26 cellular contexts compared by ENCODE assay signal in the genomic region with DNA sequence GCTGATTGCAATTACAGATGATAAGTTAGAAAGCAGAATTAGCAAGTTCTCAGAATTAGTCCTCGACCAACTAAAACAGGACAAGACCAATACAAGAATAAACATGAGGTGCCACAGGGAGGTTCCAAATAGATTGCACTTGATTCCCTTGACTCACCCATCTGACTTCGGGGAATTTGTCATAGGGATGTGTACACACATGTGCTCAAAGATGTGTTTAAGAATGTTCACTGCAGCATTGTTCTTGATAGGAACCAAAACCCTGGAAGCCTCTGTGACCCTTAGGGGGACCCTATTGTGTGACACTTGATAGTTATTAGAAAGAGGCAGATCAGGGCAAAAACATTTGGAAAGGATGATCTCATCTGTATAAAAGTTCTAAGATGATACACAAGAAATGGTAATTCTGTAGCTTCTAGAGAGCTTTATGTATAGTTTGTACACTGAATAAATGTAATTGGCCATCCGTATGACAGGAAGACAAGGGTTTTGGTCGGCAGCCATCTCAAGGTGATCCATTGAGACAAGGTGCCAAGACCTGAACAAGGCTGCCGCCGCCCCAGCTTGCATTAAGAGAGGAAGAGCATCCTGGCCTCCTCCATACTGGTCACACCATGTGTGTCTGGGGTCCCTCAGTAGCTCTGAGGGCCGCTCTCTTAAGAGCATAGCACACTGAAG.
"Had no signal": no experiment of that assay in that cellular context is flagged by ENCODE, and none has a peak within 500 bp of the region (broad histone marks: within the 10 kb centered on the region; RNA-seq: fewer than 3 reads in every experiment).

No MANE protein-coding gene starts in this region.

- H3K4me1 Mint-ChIP-seq: activated CD4-positive, alpha-beta T cell treated with anti-CD3 and anti-CD28 coated beads, Interleukin-2, amount 10 ng/mL, durations not matched to agents 24 days and 14 days had no signal

- DNase-seq: activated B cell treated with CpG ODN at 0.5 μM for 24 hours; activated CD4-positive, alpha-beta T cell treated with anti-CD3 and anti-CD28 coated beads for 1 hour; activated CD4-positive, alpha-beta T cell treated with anti-CD3 and anti-CD28 coated beads, Interleukin-2, amount 10 ng/mL, durations not matched to agents 24 days and 14 days; activated CD4-positive, alpha-beta T cell treated with anti-CD3 and anti-CD28 coated beads, Interleukin-2, amount 50 U/mL, for 48 hours; activated CD8-positive, alpha-beta memory T cell treated with anti-CD3 and anti-CD28 coated beads, Interleukin-2, amount 10 ng/mL, durations not matched to agents 7 days and 5 days; activated effector memory CD4-positive, alpha-beta T cell treated with Interleukin-2 at 50 U/mL for 16 hours; activated naive CD4-positive, alpha-beta T cell treated with Interleukin-2 at 50 U/mL for 16 hours; activated T-cell treated with anti-CD3 and anti-CD28 coated beads, Interleukin-2, amount 50 U/mL, for 24 hours; amygdala; KG1; NCI-H1092; NCI-H1417; NCI-H1694; NCI-H2029; NCI-H2107; NCI-H2171 treated with DMSO at 0.1 percent for 48 hours; NCI-H226; NCI-H526; SIG-M5; T-cell; T-helper 2 cell; T1000 had no signal

- H3K27ac Mint-ChIP-seq: activated B cell treated with CpG ODN at 0.5 μM for 24 hours; activated CD4-positive, alpha-beta T cell treated with anti-CD3 and anti-CD28 coated beads, Interleukin-2, amount 10 ng/mL, durations not matched to agents 24 days and 14 days; activated CD8-positive, alpha-beta memory T cell treated with anti-CD3 and anti-CD28 coated beads, Interleukin-2, amount 10 ng/mL, durations not matched to agents 7 days and 5 days; activated naive CD8-positive, alpha-beta T cell; activated T-cell treated with anti-CD3 and anti-CD28 coated beads, Interleukin-2, amount 50 U/mL, for 24 hours; activated T-helper 1 cell treated with anti-CD3 and anti-CD28 coated beads, Interleukin-12 subunit alpha, Interleukin-12 subunit beta, Interleukin-2, Interleukin-4 antibody, amounts not matched to agents 30 ng/mL and 10 ng/mL and 1 ng/mL, durations not matched to agents 14 hours and 24 hours and 36 hours; brain; T-cell had no signal

- H3K4me3 Mint-ChIP-seq: activated B cell treated with CpG ODN at 0.5 μM for 24 hours; activated CD4-positive, alpha-beta T cell treated with anti-CD3 and anti-CD28 coated beads, Interleukin-2, amount 10 ng/mL, durations not matched to agents 24 days and 14 days; activated CD8-positive, alpha-beta memory T cell treated with anti-CD3 and anti-CD28 coated beads, Interleukin-2, amount 10 ng/mL, durations not matched to agents 7 days and 5 days; activated naive CD8-positive, alpha-beta T cell; activated T-cell treated with anti-CD3 and anti-CD28 coated beads, Interleukin-2, amount 50 U/mL, for 24 hours; activated T-helper 1 cell treated with anti-CD3 and anti-CD28 coated beads, Interleukin-12 subunit alpha, Interleukin-12 subunit beta, Interleukin-2, Interleukin-4 antibody, amounts not matched to agents 30 ng/mL and 10 ng/mL and 1 ng/mL, durations not matched to agents 14 hours and 24 hours and 36 hours; brain; T-cell had no signal

- ATAC-seq: activated CD8-positive, alpha-beta memory T cell treated with anti-CD3 and anti-CD28 coated beads, Interleukin-2, amount 10 ng/mL, durations not matched to agents 7 days and 5 days; T-cell had no signal

- H3K9me3 Mint-ChIP-seq: activated B cell treated with CpG ODN at 0.5 μM for 24 hours; activated CD4-positive, alpha-beta T cell treated with anti-CD3 and anti-CD28 coated beads, Interleukin-2, amount 10 ng/mL, durations not matched to agents 24 days and 14 days; activated T-cell treated with anti-CD3 and anti-CD28 coated beads, Interleukin-2, amount 50 U/mL, for 24 hours; activated T-helper 1 cell treated with anti-CD3 and anti-CD28 coated beads, Interleukin-12 subunit alpha, Interleukin-12 subunit beta, Interleukin-2, Interleukin-4 antibody, amounts not matched to agents 30 ng/mL and 10 ng/mL and 1 ng/mL, durations not matched to agents 14 hours and 24 hours and 36 hours; brain; T-cell had no signal

- H3K27me3 Mint-ChIP-seq: activated B cell treated with CpG ODN at 0.5 μM for 24 hours; activated CD8-positive, alpha-beta memory T cell treated with anti-CD3 and anti-CD28 coated beads, Interleukin-2, amount 10 ng/mL, durations not matched to agents 7 days and 5 days; activated naive CD8-positive, alpha-beta T cell; activated T-cell treated with anti-CD3 and anti-CD28 coated beads, Interleukin-2, amount 50 U/mL, for 24 hours; brain; T-cell had no signal

- H3K36me3 Mint-ChIP-seq: activated CD8-positive, alpha-beta memory T cell treated with anti-CD3 and anti-CD28 coated beads, Interleukin-2, amount 10 ng/mL, durations not matched to agents 7 days and 5 days; brain; T-cell had no signal

- H3K4me3 ChIP-seq: SK-N-MC had no signal

- H3K27ac ChIP-seq: SK-N-MC had no signal
